In genomic region chr3:4765212-4765611, GRCh38 we compare ENCODE assay signal across 14 cellular contexts.
DNase-seq lines count a peak whose midpoint lies in the region; ATAC-seq and TF ChIP-seq lines count a peak whose summit lies in the region.
"Had no signal": no experiment of that assay in that cellular context is flagged by ENCODE, and none has a peak within 500 bp of the region (broad histone marks: within the 10 kb centered on the region; RNA-seq: fewer than 3 reads in every experiment).

No MANE protein-coding gene starts in this region.

- H3K4me1 ChIP-seq in IMR-90 (ENCODE audit: control insufficient read depth, insufficient read depth, low read length), result no peaks in the 10 kb centered on the region
- H3K4me1 ChIP-seq in prostate gland (replicated peaks), result no peaks in the 10 kb centered on the region
- H3K4me1 ChIP-seq: BLaER1 treated with 17β-estradiol and CSF1 and Interleukin-3, amounts not matched to agents 10 nM and 100 nM had no signal

- ATAC-seq in IMR-90 (ENCODE audit: low read depth), result no peak
- ATAC-seq in stimulated activated effector memory CD8-positive, alpha-beta T cell treated with anti-CD3 and anti-CD28 coated beads, Interleukin-12 subunit alpha, Interleukin-12 subunit beta, amount 100 ng/mL, for 72 hours, result peak; percentile 58
- ATAC-seq in T-cell (replicated peaks in 1 of 4), result no peak
- ATAC-seq in GM19324 (IDR thresholded peaks at IDR 0.05; ENCODE audit: low FRiP score, unreplicated experiment), result no peak
- ATAC-seq: GM23338 had no signal

- H3K9ac ChIP-seq in IMR-90 (ENCODE audit: low read depth, low read length), result no peak overlapping the region
- H3K9ac ChIP-seq: BLaER1 treated with 17β-estradiol and CSF1 and Interleukin-3, amounts not matched to agents 10 nM and 100 nM had no signal

- no peak overlapping the region for H2BK120ac ChIP-seq in IMR-90 (ENCODE audit: low read depth, low read length)

- H3K56ac ChIP-seq in IMR-90 (ENCODE audit: extremely low read depth, insufficient read depth, low read length), result no peak overlapping the region

- H2BK15ac ChIP-seq in IMR-90 (ENCODE audit: low read depth, low read length), result no peak overlapping the region

- intact Hi-C loops in IMR-90 (cut with micrococcal nuclease) (no loop called here), prostate gland (cut with DNase I) (no loop called here)

- H3K4me3 ChIP-seq in IMR-90 (ENCODE audit: insufficient read depth, low read depth, low read length), result no peak overlapping the region
- no peak overlapping the region for H3K4me3 ChIP-seq in fibroblast of mammary gland (ENCODE audit: control insufficient read depth, low read depth, low read length)
- H3K4me3 ChIP-seq in prostate gland, result no peak overlapping the region
- H3K4me3 ChIP-seq: BLaER1 treated with 17β-estradiol and CSF1 and Interleukin-3, amounts not matched to agents 10 nM and 100 nM; GM23338 had no signal

- CTCF ChIA-PET in IMR-90 (lab: Yijun Ruan, JAX) (interaction anchor here (0.6 kb wide), 1 partner anchor 10 kb away, joined by 4 read pairs; no protein-coding TSS in a partner anchor), T-cell (lab: Charles Lee) (no interaction called here)

- H3K9me3 ChIP-seq in IMR-90 (ENCODE audit: control insufficient read depth, insufficient read depth, low read length) (peaks cover 10% of the 10 kb centered on the region), prostate gland (no peaks in the 10 kb centered on the region)

- H3K4me1 Mint-ChIP-seq in stimulated activated effector memory CD8-positive, alpha-beta T cell treated with anti-CD3 and anti-CD28 coated beads, Interleukin-12 subunit alpha, Interleukin-12 subunit beta, amount 100 ng/mL, for 72 hours, result peaks cover 11% of the 10 kb centered on the region
- peaks cover 0 to 3% (median 0%) of the 10 kb centered on the region in 3 donors for H3K4me1 Mint-ChIP-seq in T-cell
- H3K4me1 Mint-ChIP-seq: GM23338 had no signal

- H3K9me1 ChIP-seq in IMR-90 (ENCODE audit: insufficient read depth, low read length), result no peaks in the 10 kb centered on the region

- no peak for TF ChIP-seq POLR2A in IMR-90 (IDR thresholded peaks at IDR 0.05; ENCODE audit: low read depth, low read length)
- TF ChIP-seq POLR2A in prostate gland (IDR thresholded peaks at IDR 0.05), result no peak

- TF ChIP-seq CTCF in IMR-90 (conservative IDR thresholded peaks at IDR 0.05; ENCODE audit: low read depth, low read length) (no peak), fibroblast of mammary gland (conservative IDR thresholded peaks at IDR 0.05; ENCODE audit: control insufficient read depth, insufficient read depth, low read depth, low read length) (no peak), prostate gland (IDR thresholded peaks at IDR 0.05) (no peak)

- no peaks in the 10 kb centered on the region for H4K20me1 ChIP-seq in IMR-90 (ENCODE audit: insufficient read depth, low read length)
- H4K20me1 ChIP-seq: BLaER1 treated with 17β-estradiol and CSF1 and Interleukin-3, amounts not matched to agents 10 nM and 100 nM had no signal

- H3K27me3 Mint-ChIP-seq in T-cell, result no peaks in the 10 kb centered on the region
- H3K27me3 Mint-ChIP-seq: CD4-positive, alpha-beta T cell had no signal

- H2AK9ac ChIP-seq in IMR-90 (replicated peaks; ENCODE audit: low read depth, low read length, poor library complexity), result no peak overlapping the region

- no peak overlapping the region for H3K4me3 Mint-ChIP-seq in stimulated activated effector memory CD8-positive, alpha-beta T cell treated with anti-CD3 and anti-CD28 coated beads, Interleukin-12 subunit alpha, Interleukin-12 subunit beta, amount 100 ng/mL, for 72 hours
- H3K4me3 Mint-ChIP-seq in T-cell, result no peak overlapping the region
- H3K4me3 Mint-ChIP-seq: CD4-positive, alpha-beta T cell; GM23338 had no signal

- dilution Hi-C loops in IMR-90 (cut with HindIII; ENCODE audit: low sequenced_read_pairs, unreplicated experiment), result no loop called here

- BruUV-seq in IMR-90 (replicated peaks; lab: Mats Ljungman, UMichigan), result no TSS peak

- in situ Hi-C loops in IMR-90 (cut with MboI; ENCODE audit: low sequenced_read_pairs), result no loop called here

- H3K4ac ChIP-seq in IMR-90 (ENCODE audit: low read depth, low read length), result no peak overlapping the region

- peak overlapping the region; percentile 35 for H3K27ac Mint-ChIP-seq in stimulated activated effector memory CD8-positive, alpha-beta T cell treated with anti-CD3 and anti-CD28 coated beads, Interleukin-12 subunit alpha, Interleukin-12 subunit beta, amount 100 ng/mL, for 72 hours
- H3K27ac Mint-ChIP-seq in T-cell, result no peak overlapping the region
- H3K27ac Mint-ChIP-seq: CD4-positive, alpha-beta T cell; GM23338 had no signal

- H4K8ac ChIP-seq in IMR-90 (ENCODE audit: low read depth in 2 of 2, low read length in 2 of 2), result no peak overlapping the region

- H3K27ac ChIP-seq in IMR-90 (ENCODE audit: insufficient read depth, low read length), result no peak overlapping the region
- no peak overlapping the region for H3K27ac ChIP-seq in prostate gland
- H3K27ac ChIP-seq: BLaER1 treated with 17β-estradiol and CSF1 and Interleukin-3, amounts not matched to agents 10 nM and 100 nM had no signal

- H3K79me1 ChIP-seq in IMR-90 (ENCODE audit: low read depth in 1 of 2, low read length in 2 of 2), result no peaks in the 10 kb centered on the region

- peak overlapping the region; percentile 27 for H2AFZ ChIP-seq in IMR-90 (replicated peaks; ENCODE audit: low read length, poor library complexity)
- H2AFZ ChIP-seq: GM23338 had no signal

- TF ChIP-seq RAD21 in IMR-90 (IDR thresholded peaks at IDR 0.05; ENCODE audit: low read length), result no peak

- no peak for DNase-seq in IMR-90
- DNase-seq in RPMI7951 (ENCODE audit: low read depth), result peak; percentile 54
- peak; percentile 30 for DNase-seq in fibroblast of mammary gland (ENCODE audit: low read depth)
- DNase-seq in stimulated activated effector memory CD8-positive, alpha-beta T cell treated with anti-CD3 and anti-CD28 coated beads, Interleukin-12 subunit alpha, Interleukin-12 subunit beta, amount 100 ng/mL, for 72 hours (ENCODE audit: low spot score in 2 of 2), result no peak
- DNase-seq in prostate gland (ENCODE audit: low spot score), result no peak
- no peak for DNase-seq in T-cell
- DNase-seq: ACHN; Calu3; CD4-positive, alpha-beta T cell; DMS 273 treated with DMSO at 0.1 percent for 48 hours; H7 had no signal

- no peak overlapping the region for H4K91ac ChIP-seq in IMR-90 (ENCODE audit: insufficient read depth, low read depth, low read length)

- H2BK20ac ChIP-seq in IMR-90 (ENCODE audit: low read depth, low read length), result no peak overlapping the region

- POLR2A ChIA-PET in IMR-90 (lab: Charles Lee; ENCODE audit: unreplicated experiment) (no interaction called here), T-cell (lab: Charles Lee) (no interaction called here)

- no CpG with 5 or more reads among the region's 3 CpGs for whole genome bisulfite sequencing in IMR-90 (ENCODE audit: extremely low coverage in 2 of 2, insufficient read length in 1 of 2), 2 experiments
- 91% methylated on average over 3 of the region's 3 CpGs for WGBS in prostate gland

- H2BK5ac ChIP-seq in IMR-90 (ENCODE audit: low read depth, low read length, poor library complexity, severe bottlenecking), result no peak overlapping the region

- no peak overlapping the region for H2AK5ac ChIP-seq in IMR-90 (ENCODE audit: low read depth, low read length)

- no peak overlapping the region for H3K18ac ChIP-seq in IMR-90 (ENCODE audit: low read depth, low read length)

- H4K5ac ChIP-seq in IMR-90 (ENCODE audit: low read depth, low read length), result no peak overlapping the region

- H3K23ac ChIP-seq in IMR-90 (ENCODE audit: low read depth, low read length), result no peak overlapping the region

- no peaks in the 10 kb centered on the region; the same call in 1 of the 2 replicates for H3K27me3 ChIP-seq in IMR-90 (ENCODE audit: control insufficient read depth, insufficient read depth, low read length)
- H3K27me3 ChIP-seq in prostate gland (replicated peaks; ENCODE audit: insufficient read depth), result no peaks in the 10 kb centered on the region
- H3K27me3 ChIP-seq: BLaER1 treated with 17β-estradiol and CSF1 and Interleukin-3, amounts not matched to agents 10 nM and 100 nM had no signal

- H3K36me3 Mint-ChIP-seq in stimulated activated effector memory CD8-positive, alpha-beta T cell treated with anti-CD3 and anti-CD28 coated beads, Interleukin-12 subunit alpha, Interleukin-12 subunit beta, amount 100 ng/mL, for 72 hours, result peaks cover 18% of the 10 kb centered on the region
- H3K36me3 Mint-ChIP-seq in T-cell, result peaks cover 80% of the 10 kb centered on the region

- H3K36me3 ChIP-seq in IMR-90 (ENCODE audit: control insufficient read depth, insufficient read depth, low read length) (no peaks in the 10 kb centered on the region), prostate gland (no peaks in the 10 kb centered on the region)

- H3K4me2 ChIP-seq in IMR-90 (ENCODE audit: low read depth, low read length), result no peak overlapping the region
- H3K4me2 ChIP-seq: BLaER1 treated with 17β-estradiol and CSF1 and Interleukin-3, amounts not matched to agents 10 nM and 100 nM; GM23338 had no signal

- no peak overlapping the region for H3K14ac ChIP-seq in IMR-90 (replicated peaks; ENCODE audit: low read depth, low read length)

- peaks cover 6% of the 10 kb centered on the region for H3K9me3 Mint-ChIP-seq in stimulated activated effector memory CD8-positive, alpha-beta T cell treated with anti-CD3 and anti-CD28 coated beads, Interleukin-12 subunit alpha, Interleukin-12 subunit beta, amount 100 ng/mL, for 72 hours
- H3K9me3 Mint-ChIP-seq in T-cell, result peaks cover 0 to 22% (median 3%) of the 10 kb centered on the region in 3 donors
- H3K9me3 Mint-ChIP-seq: CD4-positive, alpha-beta T cell had no signal

TF ChIP-seq in IMR-90, 13 proteins besides CTCF, POLR2A, EP300 and RAD21 (continues in another document):
- TF ChIP-seq CHD1 (IDR thresholded peaks at IDR 0.05; ENCODE audit: low read depth, low read length) (no peak), MXI1 (IDR thresholded peaks at IDR 0.05; ENCODE audit: borderline replicate concordance, low read depth, low read length) (no peak), BHLHE40 (IDR thresholded peaks at IDR 0.05; ENCODE audit: low read depth, low read length) (no peak), CEBPB (IDR thresholded peaks at IDR 0.05; ENCODE audit: low read depth, low read length) (no peak), FOS (IDR thresholded peaks at IDR 0.05; ENCODE audit: low read depth, low read length) (no peak), SMC3 (IDR thresholded peaks at IDR 0.05; ENCODE audit: low read depth, low read length) (no peak), RCOR1 (IDR thresholded peaks at IDR 0.05; ENCODE audit: insufficient replicate concordance, low read length) (no peak), MAFK (IDR thresholded peaks at IDR 0.05; ENCODE audit: low read depth, low read length) (no peak)
- TF ChIP-seq, protein P1, sequence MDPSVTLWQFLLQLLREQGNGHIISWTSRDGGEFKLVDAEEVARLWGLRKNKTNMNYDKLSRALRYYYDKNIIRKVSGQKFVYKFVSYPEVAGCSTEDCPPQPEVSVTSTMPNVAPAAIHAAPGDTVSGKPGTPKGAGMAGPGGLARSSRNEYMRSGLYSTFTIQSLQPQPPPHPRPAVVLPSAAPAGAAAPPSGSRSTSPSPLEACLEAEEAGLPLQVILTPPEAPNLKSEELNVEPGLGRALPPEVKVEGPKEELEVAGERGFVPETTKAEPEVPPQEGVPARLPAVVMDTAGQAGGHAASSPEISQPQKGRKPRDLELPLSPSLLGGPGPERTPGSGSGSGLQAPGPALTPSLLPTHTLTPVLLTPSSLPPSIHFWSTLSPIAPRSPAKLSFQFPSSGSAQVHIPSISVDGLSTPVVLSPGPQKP (IDR thresholded peaks at IDR 0.05; ENCODE audit: borderline replicate concordance, low read depth, low read length), result no peak

Comparison
In these comparisons a context has a peak if more than half of its experiments do, and no peak if none do; other contexts are left out.
1. DNase-seq: peak in RPMI7951 (single experiment) and fibroblast of mammary gland (single experiment); none in IMR-90 (single experiment), stimulated activated effector memory CD8-positive, alpha-beta T cell treated with anti-CD3 and anti-CD28 coated beads, Interleukin-12 subunit alpha, Interleukin-12 subunit beta, amount 100 ng/mL, for 72 hours (0 of 2), prostate gland (single experiment) and T-cell (0 of 34).